In the genomic region with DNA sequence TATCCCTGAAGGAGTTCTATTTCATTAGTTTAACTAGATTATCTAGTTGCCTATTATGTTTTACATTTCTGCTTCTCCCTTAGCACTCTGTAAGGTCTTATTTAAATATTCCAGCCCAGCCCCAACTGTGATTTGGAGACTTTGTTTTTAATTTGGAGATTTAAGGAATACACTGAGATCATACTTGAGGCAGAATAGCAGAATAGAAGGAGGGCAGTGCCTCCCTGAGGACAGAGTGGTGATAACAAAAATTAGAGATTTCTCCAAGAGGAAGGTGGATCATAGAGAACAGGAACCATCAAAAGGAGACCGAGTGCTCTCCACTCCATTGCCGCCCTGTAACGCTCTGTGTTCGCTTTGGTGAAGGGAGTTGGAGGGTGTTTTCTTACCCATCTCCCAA, we compare ENCODE assay signal across 11 cellular contexts. TPM values are rescaled to one million over a fixed set of nuclear protein-coding genes. Genes with fewer than 3 reads are reported as not detected.
DNase-seq lines count a peak whose midpoint lies in the region; ATAC-seq, FAIRE-seq and TF ChIP-seq lines count a peak whose summit lies in the region.
"Had no signal": no experiment of that assay in that cellular context is flagged by ENCODE, and none has a peak within 500 bp of the region (broad histone marks: within the 10 kb centered on the region; RNA-seq: fewer than 3 reads in every experiment).

No MANE protein-coding gene starts in this region.

- H3K27ac Mint-ChIP-seq in WTC11: no peak overlapping the region
- H3K27ac Mint-ChIP-seq: activated naive CD8-positive, alpha-beta T cell had no signal

- H3K4me2 ChIP-seq in HCT116 (ENCODE audit: low read length): no peak overlapping the region
- H3K4me2 ChIP-seq in keratinocyte (ENCODE audit: control insufficient read depth, extremely low read depth, insufficient read depth, low read depth, low read length): no peak overlapping the region

- RAD21 ChIA-PET in HCT116 (lab: Charles Lee; ENCODE audit: low non-redundant PET in 1 of 2, low total read pairs in 2 of 2, uncharacterized antibody in 2 of 2, unreplicated experiment in 2 of 2): interaction anchor here in 1 of 2 experiments (0.6 kb wide), 1 partner anchor 9 kb away, joined by 3 read pairs; no protein-coding TSS in a partner anchor

- CTCF ChIA-PET in A673 (lab: Charles Lee): interaction anchor here (0.7 kb wide), 1 partner anchor 100 kb away, joined by 4 read pairs; no protein-coding TSS in a partner anchor
- CTCF ChIA-PET in HCT116 (lab: Charles Lee): interaction anchor here (0.6 to 2.0 kb wide), 2 partner anchors 14 to 209 kb away, joined by 3 to 11 read pairs; no protein-coding TSS in a partner anchor
- CTCF ChIA-PET in WTC11 (lab: Charles Lee): interaction anchor here (1.1 to 2.2 kb wide), 3 partner anchors 14 to 209 kb away, joined by 3 to 7 read pairs (median 3); no protein-coding TSS in a partner anchor

- dilution Hi-C loops in keratinocyte (cut with MboI; ENCODE audit: extremely low pct_ligation_motif_present, low sequenced_read_pairs): no loop called here

- H3K4me3 Mint-ChIP-seq in WTC11: no peak overlapping the region
- H3K4me3 Mint-ChIP-seq: activated naive CD8-positive, alpha-beta T cell had no signal

- no peaks in the 10 kb centered on the region for H3K4me1 ChIP-seq in A673 (ENCODE audit: insufficient read depth, low read length, poor library complexity, severe bottlenecking)
- peaks cover 0 to 18% of the 10 kb centered on the region in 2 experiments; a peak in 3 of 4 replicates for H3K4me1 ChIP-seq in HCT116 (ENCODE audit: control insufficient read depth in 1 of 2, insufficient read depth in 2 of 2, low read length in 2 of 2)
- no peaks in the 10 kb centered on the region for H3K4me1 ChIP-seq in keratinocyte (ENCODE audit: control insufficient read depth, extremely low read depth, insufficient read depth, low read length)

- H3K36me3 Mint-ChIP-seq in WTC11: no peaks in the 10 kb centered on the region

- H3K27me3 ChIP-seq in A673 (replicated peaks; ENCODE audit: insufficient read depth, low read depth, low read length, poor library complexity) (no peaks in the 10 kb centered on the region), HCT116 (ENCODE audit: insufficient read depth, low read length) (no peaks in the 10 kb centered on the region), keratinocyte (ENCODE audit: control insufficient read depth, extremely low read depth, insufficient read depth, low read length) (no peaks in the 10 kb centered on the region), WERI-Rb-1 (ENCODE audit: insufficient read depth, low read depth, severe bottlenecking) (no peaks in the 10 kb centered on the region)

- H3K9me3 Mint-ChIP-seq in WTC11: no peaks in the 10 kb centered on the region

- TF ChIP-seq POLR2A in HCT116 (IDR thresholded peaks at IDR 0.05; ENCODE audit: borderline replicate concordance, extremely low read depth, insufficient read depth, insufficient read length) (no peak), GM18505 (IDR thresholded peaks at IDR 0.05; ENCODE audit: borderline replicate concordance, extremely low read depth, insufficient read depth, insufficient read length) (no peak)

- no peaks in the 10 kb centered on the region for H3K79me2 ChIP-seq in HCT116 (ENCODE audit: insufficient read depth, low read length)
- H3K79me2 ChIP-seq in keratinocyte (ENCODE audit: control insufficient read depth, insufficient read depth, low read length): no peaks in the 10 kb centered on the region

- H4K20me1 ChIP-seq in HCT116 (ENCODE audit: insufficient read depth) (no peaks in the 10 kb centered on the region), keratinocyte (ENCODE audit: control insufficient read depth, extremely low read depth, insufficient read depth, low read length) (no peaks in the 10 kb centered on the region)

- ATAC-seq in HCT116 (peak; percentile 74), WTC11 (peak; percentile 75), GM18505 (IDR thresholded peaks at IDR 0.05; ENCODE audit: unreplicated experiment) (no peak)

- POLR2A ChIA-PET in A673 (lab: Charles Lee; ENCODE audit: low non-redundant PET): no interaction called here
- POLR2A ChIA-PET in HCT116 (lab: Charles Lee): no interaction called here
- POLR2A ChIA-PET in WTC11 (lab: Charles Lee): no interaction called here

- H3K27me3 Mint-ChIP-seq in WTC11 (ENCODE audit: low read depth): no peaks in the 10 kb centered on the region

- BruUV-seq in A673 (replicated peaks; lab: Mats Ljungman, UMichigan) (no TSS peak), HCT116 (replicated peaks; lab: Mats Ljungman, UMichigan) (no TSS peak)

- H3K36me3 ChIP-seq in A673 (ENCODE audit: insufficient read depth, low read length, poor library complexity, severe bottlenecking): no peaks in the 10 kb centered on the region
- no peaks in the 10 kb centered on the region for H3K36me3 ChIP-seq in HCT116 (ENCODE audit: control insufficient read depth in 1 of 2, insufficient read depth in 2 of 2, low read length in 2 of 2)
- no peaks in the 10 kb centered on the region for H3K36me3 ChIP-seq in keratinocyte (ENCODE audit: control insufficient read depth in 2 of 2, extremely low read depth in 1 of 2, insufficient read depth in 2 of 2, low read length in 2 of 2)
- H3K36me3 ChIP-seq in WERI-Rb-1: no peaks in the 10 kb centered on the region
- H3K36me3 ChIP-seq: thoracic aorta had no signal

- H3K9me1 ChIP-seq in keratinocyte (ENCODE audit: control insufficient read depth, extremely low read depth, insufficient read depth, low read length): no peaks in the 10 kb centered on the region

- H3K27ac ChIP-seq in A673 (ENCODE audit: low read depth, low read length, poor library complexity, severe bottlenecking) (no peak overlapping the region), HCT116 (ENCODE audit: low read depth, low read length) (no peak overlapping the region), keratinocyte (ENCODE audit: control insufficient read depth, insufficient read depth, low read length) (no peak overlapping the region), WERI-Rb-1 (no peak overlapping the region)
- H3K27ac ChIP-seq: thoracic aorta had no signal

- TF ChIP-seq CTCF in A673 (conservative IDR thresholded peaks at IDR 0.05; ENCODE audit: low read depth, low read length): peak; percentile 35; the same call in 1 of the 2 replicates
- TF ChIP-seq CTCF in HCT116 (IDR thresholded peaks at IDR 0.05 in 2 of 3, conservative IDR thresholded peaks at IDR 0.05 in 1 of 3; ENCODE audit: borderline replicate concordance in 1 of 3, insufficient read depth in 1 of 3, low read depth in 2 of 3, low read length in 2 of 3): peak; percentile 16 to 58 (median 47); a peak in 4 of 6 replicates
- no peak for TF ChIP-seq CTCF in WTC11 (IDR thresholded peaks at IDR 0.05)
- TF ChIP-seq CTCF in keratinocyte (optimal IDR thresholded peaks at IDR 0.05 in 1 of 3, IDR thresholded peaks at IDR 0.05 in 1 of 3, conservative IDR thresholded peaks at IDR 0.05 in 1 of 3; ENCODE audit: extremely low read depth in 1 of 3, insufficient read depth in 2 of 3, low read length in 3 of 3): peak; percentile 31 to 46 (median 37)
- TF ChIP-seq CTCF in WERI-Rb-1 (IDR thresholded peaks at IDR 0.05; ENCODE audit: low read depth, low read length): no peak

- no peak overlapping the region for H3K9ac ChIP-seq in HCT116 (ENCODE audit: low read length)
- H3K9ac ChIP-seq in keratinocyte (ENCODE audit: control insufficient read depth, extremely low read depth, insufficient read depth, low read length): no peak overlapping the region

- H2AFZ ChIP-seq in HCT116 (ENCODE audit: low read depth, low read length, poor library complexity, severe bottlenecking): no peak overlapping the region
- no peak overlapping the region for H2AFZ ChIP-seq in keratinocyte (ENCODE audit: control insufficient read depth, low read length)

- DNase-seq in A673 (ENCODE audit: low spot score) (peak; percentile 18), HCT116 (ENCODE audit: low read depth, low spot score) (no peak), WTC11 (ENCODE audit: low spot score) (no peak), keratinocyte (ENCODE audit: low read depth, low spot score) (no peak), NCI-H187 (lab: John Stamatoyannopoulos, UW) (no peak), WERI-Rb-1 (no peak)
- DNase-seq in activated naive CD4-positive, alpha-beta T cell treated with Interleukin-2 at 50 U/mL for 16 hours: no peak

- H3K9me3 ChIP-seq in A673 (ENCODE audit: low read depth, low read length, poor library complexity, severe bottlenecking) (no peaks in the 10 kb centered on the region), HCT116 (ENCODE audit: control insufficient read depth in 1 of 2, insufficient read depth in 1 of 2, low read depth in 1 of 2, low read length in 2 of 2) (no peaks in the 10 kb centered on the region), keratinocyte (ENCODE audit: control insufficient read depth, low read depth, low read length) (no peaks in the 10 kb centered on the region), WERI-Rb-1 (ENCODE audit: severe bottlenecking) (no peaks in the 10 kb centered on the region)
- H3K9me3 ChIP-seq: thoracic aorta had no signal

- no peak for FAIRE-seq in keratinocyte (lab: Jason Lieb, UNC)
- FAIRE-seq: HTR-8/SVneo had no signal

- H3K9me2 ChIP-seq in HCT116 (ENCODE audit: insufficient read depth): no peaks in the 10 kb centered on the region

- intact Hi-C loops in A673 (cut with micrococcal nuclease; ENCODE audit: unreplicated experiment): no loop called here
- intact Hi-C loops in HCT116 (cut with micrococcal nuclease): loop anchor here (5.0 to 10.0 kb wide), 2 partner anchors 502 to 855 kb away; no protein-coding TSS in a partner anchor

- peak; percentile 73 for TF ChIP-seq RAD21 in HCT116 (IDR thresholded peaks at IDR 0.05; ENCODE audit: low read depth)

- no peaks in the 10 kb centered on the region for H3K4me1 Mint-ChIP-seq in WTC11

- H3K4me3 ChIP-seq in A673 (ENCODE audit: low read depth, low read length, poor library complexity, severe bottlenecking) (no peak overlapping the region), HCT116 (replicated peaks in 1 of 2; ENCODE audit: low read depth in 1 of 2, low read length in 2 of 2) (no peak overlapping the region), keratinocyte (ENCODE audit: control insufficient read depth in 2 of 3, extremely low read depth in 1 of 3, insufficient read depth in 2 of 3, low read depth in 1 of 3, low read length in 3 of 3) (no peak overlapping the region), WERI-Rb-1 (ENCODE audit: low read depth, low read length) (no peak overlapping the region)
- H3K4me3 ChIP-seq: thoracic aorta had no signal

RNA-seq across cellular contexts. Expression of a gene that starts 14.8 kb away (rescaled TPM):
- total RNA-seq in A673 (2021) (154 and 176 TPM in 2 replicates), HCT116 (2021; ENCODE audit: unreplicated experiment) (171 TPM), WTC11 (2021) (74.9 to 80.2 TPM (median 79.8 TPM) in 3 replicates)
- polyA plus RNA-seq in HCT116 (2012): 93.0 and 99.1 TPM in 2 replicates
- 116 to 244 TPM (median 207 TPM) in 3 replicates for polyA plus RNA-seq in keratinocyte
- polyA plus RNA-seq in keratinocyte (2011; ENCODE audit: low read depth): 88.3 TPM
- polyA plus RNA-seq in keratinocyte (2011; cell fraction: cytosol; rRNA removed): 61.3 and 110 TPM in 2 replicates
- 133 and 159 TPM in 2 replicates for polyA plus RNA-seq in keratinocyte (2011; cell fraction: nucleus; rRNA removed)
- polyA plus RNA-seq in keratinocyte (2012; ENCODE audit: low replicate concordance): 114 and 123 TPM in 2 replicates
- polyA minus RNA-seq in keratinocyte: 83.3 to 164 TPM (median 159 TPM) in 3 replicates
- polyA minus RNA-seq in keratinocyte (2011; cell fraction: cytosol; rRNA and poly(A)+ RNA removed): 275 TPM
- 157 and 212 TPM in 2 replicates for polyA minus RNA-seq in keratinocyte (2011; cell fraction: nucleus; rRNA and poly(A)+ RNA removed)

RNA-seq across cellular contexts. Expression of a gene that starts 43.4 kb away (rescaled TPM):
- total RNA-seq in A673 (2021) (1.8 and 2.6 TPM in 2 replicates), HCT116 (2021; ENCODE audit: unreplicated experiment) (3.3 TPM), WTC11 (2021) (0.61 to 0.76 TPM (median 0.69 TPM) in 3 replicates)
- polyA plus RNA-seq in HCT116 (2012): 1.5 and 1.8 TPM in 2 replicates
- 0.82 to 1.4 TPM (median 1.3 TPM) in 3 replicates for polyA plus RNA-seq in keratinocyte
- polyA plus RNA-seq in keratinocyte (2011; ENCODE audit: low read depth): 2.0 TPM
- polyA plus RNA-seq in keratinocyte (2011; cell fraction: cytosol; rRNA removed): 1.1 and 1.8 TPM in 2 replicates
- 0.90 and 1.0 TPM in 2 replicates for polyA plus RNA-seq in keratinocyte (2011; cell fraction: nucleus; rRNA removed)
- polyA plus RNA-seq in keratinocyte (2012; ENCODE audit: low replicate concordance): 0.48 and 1.7 TPM in 2 replicates
- 0.23 to 0.29 TPM in 2 of 3 replicates, not detected in the other for polyA minus RNA-seq in keratinocyte
- not detected for polyA minus RNA-seq in keratinocyte (2011; cell fraction: cytosol; rRNA and poly(A)+ RNA removed)
- 1.4 TPM in 1 of 2 replicates, not detected in the other for polyA minus RNA-seq in keratinocyte (2011; cell fraction: nucleus; rRNA and poly(A)+ RNA removed)

RNA-seq across cellular contexts. Expression of a gene that starts 43.5 kb away (rescaled TPM):
- total RNA-seq in A673 (2021) (8.6 and 11.6 TPM in 2 replicates), HCT116 (2021; ENCODE audit: unreplicated experiment) (14.7 TPM), WTC11 (2021) (11.2 to 13.1 TPM (median 12.2 TPM) in 3 replicates)
- polyA plus RNA-seq in HCT116 (2012): 10.0 and 11.4 TPM in 2 replicates
- polyA plus RNA-seq in keratinocyte: 11.7 to 15.8 TPM (median 13.2 TPM) in 3 replicates
- polyA plus RNA-seq in keratinocyte (2011; ENCODE audit: low read depth): 13.0 TPM
- polyA plus RNA-seq in keratinocyte (2011; cell fraction: cytosol; rRNA removed): 10.9 and 11.2 TPM in 2 replicates
- polyA plus RNA-seq in keratinocyte (2011; cell fraction: nucleus; rRNA removed): 17.6 and 18.8 TPM in 2 replicates
- polyA plus RNA-seq in keratinocyte (2012; ENCODE audit: low replicate concordance): 9.6 and 13.6 TPM in 2 replicates
- 16.5 to 24.3 TPM (median 18.4 TPM) in 3 replicates for polyA minus RNA-seq in keratinocyte
- 8.6 TPM for polyA minus RNA-seq in keratinocyte (2011; cell fraction: cytosol; rRNA and poly(A)+ RNA removed)
- polyA minus RNA-seq in keratinocyte (2011; cell fraction: nucleus; rRNA and poly(A)+ RNA removed): 5.7 and 8.3 TPM in 2 replicates

RNA-seq across cellular contexts. Expression of a gene that starts 58.6 kb away (rescaled TPM):
- total RNA-seq in A673 (2021) (4.8 and 8.1 TPM in 2 replicates), HCT116 (2021; ENCODE audit: unreplicated experiment) (23.9 TPM), WTC11 (2021) (51.6 to 57.4 TPM (median 52.2 TPM) in 3 replicates)
- polyA plus RNA-seq in HCT116 (2012): 18.8 TPM in 2 replicates
- polyA plus RNA-seq in keratinocyte: 25.6 to 37.6 TPM (median 29.8 TPM) in 3 replicates
- polyA plus RNA-seq in keratinocyte (2011; ENCODE audit: low read depth): 7.4 TPM
- polyA plus RNA-seq in keratinocyte (2011; cell fraction: cytosol; rRNA removed): 11.6 and 19.6 TPM in 2 replicates
- polyA plus RNA-seq in keratinocyte (2011; cell fraction: nucleus; rRNA removed): 145 and 157 TPM in 2 replicates
- 11.8 and 32.3 TPM in 2 replicates for polyA plus RNA-seq in keratinocyte (2012; ENCODE audit: low replicate concordance)
- polyA minus RNA-seq in keratinocyte: 31.3 to 44.9 TPM (median 33.0 TPM) in 3 replicates
- polyA minus RNA-seq in keratinocyte (2011; cell fraction: cytosol; rRNA and poly(A)+ RNA removed): 42.6 TPM
- polyA minus RNA-seq in keratinocyte (2011; cell fraction: nucleus; rRNA and poly(A)+ RNA removed): 39.6 and 50.9 TPM in 2 replicates

Comparison
In these comparisons a context has a peak if more than half of its experiments do, and no peak if none do; other contexts are left out.
1. CTCF ChIP-seq: peak in A673 (single experiment), HCT116 (3 of 3) and keratinocyte (3 of 3); none in WTC11 (single experiment) and WERI-Rb-1 (single experiment).